In the genomic region with DNA sequence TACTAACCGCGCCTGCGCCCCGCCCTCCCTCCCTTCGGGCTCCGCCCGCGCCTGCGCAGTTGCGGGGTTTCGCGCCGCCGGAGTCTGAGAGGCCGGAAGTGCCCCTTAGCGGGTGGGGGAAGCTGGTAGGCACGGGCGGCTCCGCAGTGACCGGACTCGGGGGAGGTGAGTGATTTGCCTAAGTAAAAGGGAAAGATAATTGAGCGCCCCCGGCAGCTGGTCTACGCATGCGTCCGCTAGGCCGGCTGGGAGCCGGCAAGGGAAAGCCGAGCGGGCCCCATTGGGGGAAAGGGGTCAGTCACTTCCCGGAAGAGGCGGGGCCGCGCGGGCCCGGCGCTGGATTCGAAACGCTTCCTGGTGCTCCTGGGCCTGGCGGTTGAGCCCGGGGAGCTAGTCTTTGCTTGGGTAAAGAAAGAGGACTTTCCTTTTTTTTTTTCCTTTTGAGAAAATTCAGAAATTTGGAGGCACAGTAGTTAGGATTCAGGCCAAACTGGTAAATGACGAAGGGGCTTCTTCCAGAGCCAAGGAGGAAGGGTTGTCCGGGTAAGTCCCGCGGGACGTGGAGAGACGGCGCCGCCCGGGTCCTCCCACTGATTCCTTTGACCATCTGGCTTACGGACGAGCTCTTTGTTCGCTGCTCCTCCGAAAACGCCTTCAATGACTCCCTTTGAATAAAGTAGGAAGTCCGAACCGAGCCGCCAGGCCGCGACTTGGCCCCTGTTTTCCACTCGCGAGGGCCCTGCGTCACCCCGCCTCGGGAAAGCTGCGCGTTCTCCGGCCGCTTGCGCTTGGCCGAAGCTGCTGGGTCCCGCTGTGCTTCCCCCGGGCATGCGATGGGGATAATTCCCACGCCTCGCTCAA, we compare ENCODE assay signal across 1 cellular context.
TF ChIP-seq lines count a peak whose summit lies in the region.

A gene with protein sequence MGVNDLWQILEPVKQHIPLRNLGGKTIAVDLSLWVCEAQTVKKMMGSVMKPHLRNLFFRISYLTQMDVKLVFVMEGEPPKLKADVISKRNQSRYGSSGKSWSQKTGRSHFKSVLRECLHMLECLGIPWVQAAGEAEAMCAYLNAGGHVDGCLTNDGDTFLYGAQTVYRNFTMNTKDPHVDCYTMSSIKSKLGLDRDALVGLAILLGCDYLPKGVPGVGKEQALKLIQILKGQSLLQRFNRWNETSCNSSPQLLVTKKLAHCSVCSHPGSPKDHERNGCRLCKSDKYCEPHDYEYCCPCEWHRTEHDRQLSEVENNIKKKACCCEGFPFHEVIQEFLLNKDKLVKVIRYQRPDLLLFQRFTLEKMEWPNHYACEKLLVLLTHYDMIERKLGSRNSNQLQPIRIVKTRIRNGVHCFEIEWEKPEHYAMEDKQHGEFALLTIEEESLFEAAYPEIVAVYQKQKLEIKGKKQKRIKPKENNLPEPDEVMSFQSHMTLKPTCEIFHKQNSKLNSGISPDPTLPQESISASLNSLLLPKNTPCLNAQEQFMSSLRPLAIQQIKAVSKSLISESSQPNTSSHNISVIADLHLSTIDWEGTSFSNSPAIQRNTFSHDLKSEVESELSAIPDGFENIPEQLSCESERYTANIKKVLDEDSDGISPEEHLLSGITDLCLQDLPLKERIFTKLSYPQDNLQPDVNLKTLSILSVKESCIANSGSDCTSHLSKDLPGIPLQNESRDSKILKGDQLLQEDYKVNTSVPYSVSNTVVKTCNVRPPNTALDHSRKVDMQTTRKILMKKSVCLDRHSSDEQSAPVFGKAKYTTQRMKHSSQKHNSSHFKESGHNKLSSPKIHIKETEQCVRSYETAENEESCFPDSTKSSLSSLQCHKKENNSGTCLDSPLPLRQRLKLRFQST (plus strand): TSS at position 336 of the 861 bp plus-strand sequence. CDS start 5,806 bp downstream, outside the sequence.
A gene with protein sequence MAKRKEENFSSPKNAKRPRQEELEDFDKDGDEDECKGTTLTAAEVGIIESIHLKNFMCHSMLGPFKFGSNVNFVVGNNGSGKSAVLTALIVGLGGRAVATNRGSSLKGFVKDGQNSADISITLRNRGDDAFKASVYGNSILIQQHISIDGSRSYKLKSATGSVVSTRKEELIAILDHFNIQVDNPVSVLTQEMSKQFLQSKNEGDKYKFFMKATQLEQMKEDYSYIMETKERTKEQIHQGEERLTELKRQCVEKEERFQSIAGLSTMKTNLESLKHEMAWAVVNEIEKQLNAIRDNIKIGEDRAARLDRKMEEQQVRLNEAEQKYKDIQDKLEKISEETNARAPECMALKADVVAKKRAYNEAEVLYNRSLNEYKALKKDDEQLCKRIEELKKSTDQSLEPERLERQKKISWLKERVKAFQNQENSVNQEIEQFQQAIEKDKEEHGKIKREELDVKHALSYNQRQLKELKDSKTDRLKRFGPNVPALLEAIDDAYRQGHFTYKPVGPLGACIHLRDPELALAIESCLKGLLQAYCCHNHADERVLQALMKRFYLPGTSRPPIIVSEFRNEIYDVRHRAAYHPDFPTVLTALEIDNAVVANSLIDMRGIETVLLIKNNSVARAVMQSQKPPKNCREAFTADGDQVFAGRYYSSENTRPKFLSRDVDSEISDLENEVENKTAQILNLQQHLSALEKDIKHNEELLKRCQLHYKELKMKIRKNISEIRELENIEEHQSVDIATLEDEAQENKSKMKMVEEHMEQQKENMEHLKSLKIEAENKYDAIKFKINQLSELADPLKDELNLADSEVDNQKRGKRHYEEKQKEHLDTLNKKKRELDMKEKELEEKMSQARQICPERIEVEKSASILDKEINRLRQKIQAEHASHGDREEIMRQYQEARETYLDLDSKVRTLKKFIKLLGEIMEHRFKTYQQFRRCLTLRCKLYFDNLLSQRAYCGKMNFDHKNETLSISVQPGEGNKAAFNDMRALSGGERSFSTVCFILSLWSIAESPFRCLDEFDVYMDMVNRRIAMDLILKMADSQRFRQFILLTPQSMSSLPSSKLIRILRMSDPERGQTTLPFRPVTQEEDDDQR (minus strand): TSS at position 8 of the 861 bp plus-strand sequence. CDS start 7,864 bp downstream, outside the sequence.

TF ChIP-seq in SK-N-SH, 30 proteins besides CTCF, POLR2A, EP300 and RAD21:
- TF ChIP-seq, protein P1, sequence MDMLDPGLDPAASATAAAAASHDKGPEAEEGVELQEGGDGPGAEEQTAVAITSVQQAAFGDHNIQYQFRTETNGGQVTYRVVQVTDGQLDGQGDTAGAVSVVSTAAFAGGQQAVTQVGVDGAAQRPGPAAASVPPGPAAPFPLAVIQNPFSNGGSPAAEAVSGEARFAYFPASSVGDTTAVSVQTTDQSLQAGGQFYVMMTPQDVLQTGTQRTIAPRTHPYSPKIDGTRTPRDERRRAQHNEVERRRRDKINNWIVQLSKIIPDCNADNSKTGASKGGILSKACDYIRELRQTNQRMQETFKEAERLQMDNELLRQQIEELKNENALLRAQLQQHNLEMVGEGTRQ (IDR thresholded peaks at IDR 0.05; ENCODE audit: borderline replicate concordance, low read depth, low read length), result no peak
- TF ChIP-seq TEAD4 (IDR thresholded peaks at IDR 0.05; ENCODE audit: borderline replicate concordance, insufficient read depth) (no peak), MEF2A (IDR thresholded peaks at IDR 0.05; ENCODE audit: borderline replicate concordance, low read depth) (no peak), YY1 (IDR thresholded peaks at IDR 0.05; ENCODE audit: low read depth) (0 out of 2 replicates have a peak, but pooled peaks have one; percentile 10), GATA2 (CRISPR knock-in tag; IDR thresholded peaks at IDR 0.05) (no peak), NRF1 (IDR thresholded peaks at IDR 0.05; ENCODE audit: low read depth, low read length) (peak; percentile 75), FOXM1 (IDR thresholded peaks at IDR 0.05; ENCODE audit: low read depth) (peak; percentile 69; the same call in 1 of the 2 replicates), EZH2phosphoT487 (IDR thresholded peaks at IDR 0.05; ENCODE audit: borderline replicate concordance, low read depth) (no peak), ELF1 (IDR thresholded peaks at IDR 0.05) (peak; percentile 84), SIN3A (IDR thresholded peaks at IDR 0.05; ENCODE audit: borderline replicate concordance, low read depth, low read length) (peak; percentile 99), RXRA (IDR thresholded peaks at IDR 0.05; ENCODE audit: borderline replicate concordance, low read depth) (no peak), JUND (IDR thresholded peaks at IDR 0.05) (no peak), TAF1 (IDR thresholded peaks at IDR 0.05; ENCODE audit: borderline replicate concordance, low read depth, low read length) (peak; percentile 67), FOXJ3 (CRISPR knock-in tag; IDR thresholded peaks at IDR 0.05) (no peak), FOSL2 (IDR thresholded peaks at IDR 0.05; ENCODE audit: borderline replicate concordance, low read depth) (0 out of 2 replicates have a peak, but pooled peaks have one; percentile 11), RCOR1 (IDR thresholded peaks at IDR 0.05; ENCODE audit: low read length) (peak; percentile 6; the same call in 1 of the 2 replicates), POLR2AphosphoS5 (IDR thresholded peaks at IDR 0.05; ENCODE audit: low read depth, low read length) (peak; percentile 80), TCF12 (IDR thresholded peaks at IDR 0.05) (no peak), MXI1 (IDR thresholded peaks at IDR 0.05; ENCODE audit: low read depth, low read length) (peak; percentile 97), GABPA (IDR thresholded peaks at IDR 0.05; ENCODE audit: low read depth) (peak; percentile 91), CHD2 (IDR thresholded peaks at IDR 0.05; ENCODE audit: low read length, partially characterized antibody) (no peak), NFIC (IDR thresholded peaks at IDR 0.05; ENCODE audit: borderline replicate concordance) (no peak), SMC3 (IDR thresholded peaks at IDR 0.05; ENCODE audit: low read depth, low read length) (no peak), RFX5 (IDR thresholded peaks at IDR 0.05; ENCODE audit: low read length) (no peak)
- TF ChIP-seq, protein P2, sequence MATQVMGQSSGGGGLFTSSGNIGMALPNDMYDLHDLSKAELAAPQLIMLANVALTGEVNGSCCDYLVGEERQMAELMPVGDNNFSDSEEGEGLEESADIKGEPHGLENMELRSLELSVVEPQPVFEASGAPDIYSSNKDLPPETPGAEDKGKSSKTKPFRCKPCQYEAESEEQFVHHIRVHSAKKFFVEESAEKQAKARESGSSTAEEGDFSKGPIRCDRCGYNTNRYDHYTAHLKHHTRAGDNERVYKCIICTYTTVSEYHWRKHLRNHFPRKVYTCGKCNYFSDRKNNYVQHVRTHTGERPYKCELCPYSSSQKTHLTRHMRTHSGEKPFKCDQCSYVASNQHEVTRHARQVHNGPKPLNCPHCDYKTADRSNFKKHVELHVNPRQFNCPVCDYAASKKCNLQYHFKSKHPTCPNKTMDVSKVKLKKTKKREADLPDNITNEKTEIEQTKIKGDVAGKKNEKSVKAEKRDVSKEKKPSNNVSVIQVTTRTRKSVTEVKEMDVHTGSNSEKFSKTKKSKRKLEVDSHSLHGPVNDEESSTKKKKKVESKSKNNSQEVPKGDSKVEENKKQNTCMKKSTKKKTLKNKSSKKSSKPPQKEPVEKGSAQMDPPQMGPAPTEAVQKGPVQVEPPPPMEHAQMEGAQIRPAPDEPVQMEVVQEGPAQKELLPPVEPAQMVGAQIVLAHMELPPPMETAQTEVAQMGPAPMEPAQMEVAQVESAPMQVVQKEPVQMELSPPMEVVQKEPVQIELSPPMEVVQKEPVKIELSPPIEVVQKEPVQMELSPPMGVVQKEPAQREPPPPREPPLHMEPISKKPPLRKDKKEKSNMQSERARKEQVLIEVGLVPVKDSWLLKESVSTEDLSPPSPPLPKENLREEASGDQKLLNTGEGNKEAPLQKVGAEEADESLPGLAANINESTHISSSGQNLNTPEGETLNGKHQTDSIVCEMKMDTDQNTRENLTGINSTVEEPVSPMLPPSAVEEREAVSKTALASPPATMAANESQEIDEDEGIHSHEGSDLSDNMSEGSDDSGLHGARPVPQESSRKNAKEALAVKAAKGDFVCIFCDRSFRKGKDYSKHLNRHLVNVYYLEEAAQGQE (IDR thresholded peaks at IDR 0.05; ENCODE audit: low read depth, low read length), result no peak; the same call in 1 of the 2 replicates
- TF ChIP-seq, protein P3, sequence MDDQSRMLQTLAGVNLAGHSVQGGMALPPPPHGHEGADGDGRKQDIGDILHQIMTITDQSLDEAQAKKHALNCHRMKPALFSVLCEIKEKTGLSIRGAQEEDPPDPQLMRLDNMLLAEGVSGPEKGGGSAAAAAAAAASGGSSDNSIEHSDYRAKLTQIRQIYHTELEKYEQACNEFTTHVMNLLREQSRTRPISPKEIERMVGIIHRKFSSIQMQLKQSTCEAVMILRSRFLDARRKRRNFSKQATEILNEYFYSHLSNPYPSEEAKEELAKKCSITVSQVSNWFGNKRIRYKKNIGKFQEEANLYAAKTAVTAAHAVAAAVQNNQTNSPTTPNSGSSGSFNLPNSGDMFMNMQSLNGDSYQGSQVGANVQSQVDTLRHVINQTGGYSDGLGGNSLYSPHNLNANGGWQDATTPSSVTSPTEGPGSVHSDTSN (IDR thresholded peaks at IDR 0.05), result no peak
- TF ChIP-seq, protein P4, sequence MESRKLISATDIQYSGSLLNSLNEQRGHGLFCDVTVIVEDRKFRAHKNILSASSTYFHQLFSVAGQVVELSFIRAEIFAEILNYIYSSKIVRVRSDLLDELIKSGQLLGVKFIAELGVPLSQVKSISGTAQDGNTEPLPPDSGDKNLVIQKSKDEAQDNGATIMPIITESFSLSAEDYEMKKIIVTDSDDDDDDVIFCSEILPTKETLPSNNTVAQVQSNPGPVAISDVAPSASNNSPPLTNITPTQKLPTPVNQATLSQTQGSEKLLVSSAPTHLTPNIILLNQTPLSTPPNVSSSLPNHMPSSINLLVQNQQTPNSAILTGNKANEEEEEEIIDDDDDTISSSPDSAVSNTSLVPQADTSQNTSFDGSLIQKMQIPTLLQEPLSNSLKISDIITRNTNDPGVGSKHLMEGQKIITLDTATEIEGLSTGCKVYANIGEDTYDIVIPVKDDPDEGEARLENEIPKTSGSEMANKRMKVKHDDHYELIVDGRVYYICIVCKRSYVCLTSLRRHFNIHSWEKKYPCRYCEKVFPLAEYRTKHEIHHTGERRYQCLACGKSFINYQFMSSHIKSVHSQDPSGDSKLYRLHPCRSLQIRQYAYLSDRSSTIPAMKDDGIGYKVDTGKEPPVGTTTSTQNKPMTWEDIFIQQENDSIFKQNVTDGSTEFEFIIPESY (IDR thresholded peaks at IDR 0.05; ENCODE audit: borderline replicate concordance, low read depth), result peak; percentile 76; the same call in 1 of the 2 replicates
- TF ChIP-seq, protein P5, sequence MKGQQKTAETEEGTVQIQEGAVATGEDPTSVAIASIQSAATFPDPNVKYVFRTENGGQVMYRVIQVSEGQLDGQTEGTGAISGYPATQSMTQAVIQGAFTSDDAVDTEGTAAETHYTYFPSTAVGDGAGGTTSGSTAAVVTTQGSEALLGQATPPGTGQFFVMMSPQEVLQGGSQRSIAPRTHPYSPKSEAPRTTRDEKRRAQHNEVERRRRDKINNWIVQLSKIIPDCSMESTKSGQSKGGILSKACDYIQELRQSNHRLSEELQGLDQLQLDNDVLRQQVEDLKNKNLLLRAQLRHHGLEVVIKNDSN (IDR thresholded peaks at IDR 0.05; ENCODE audit: borderline replicate concordance, low read depth), result no peak
- TF ChIP-seq, protein P6, sequence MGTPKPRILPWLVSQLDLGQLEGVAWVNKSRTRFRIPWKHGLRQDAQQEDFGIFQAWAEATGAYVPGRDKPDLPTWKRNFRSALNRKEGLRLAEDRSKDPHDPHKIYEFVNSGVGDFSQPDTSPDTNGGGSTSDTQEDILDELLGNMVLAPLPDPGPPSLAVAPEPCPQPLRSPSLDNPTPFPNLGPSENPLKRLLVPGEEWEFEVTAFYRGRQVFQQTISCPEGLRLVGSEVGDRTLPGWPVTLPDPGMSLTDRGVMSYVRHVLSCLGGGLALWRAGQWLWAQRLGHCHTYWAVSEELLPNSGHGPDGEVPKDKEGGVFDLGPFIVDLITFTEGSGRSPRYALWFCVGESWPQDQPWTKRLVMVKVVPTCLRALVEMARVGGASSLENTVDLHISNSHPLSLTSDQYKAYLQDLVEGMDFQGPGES (IDR thresholded peaks at IDR 0.05; ENCODE audit: low read depth, low read length), result no peak
- TF ChIP-seq, protein P7, sequence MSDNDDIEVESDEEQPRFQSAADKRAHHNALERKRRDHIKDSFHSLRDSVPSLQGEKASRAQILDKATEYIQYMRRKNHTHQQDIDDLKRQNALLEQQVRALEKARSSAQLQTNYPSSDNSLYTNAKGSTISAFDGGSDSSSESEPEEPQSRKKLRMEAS (IDR thresholded peaks at IDR 0.05; ENCODE audit: low read depth), result no peak; the same call in 1 of the 2 replicates
